20 cellular contexts compared by ENCODE assay signal in genomic region chr5:44660251-44660650, GRCh38.
"Had no signal": no experiment of that assay in that cellular context is flagged by ENCODE, and none has a peak within 500 bp of the region (broad histone marks: within the 10 kb centered on the region; RNA-seq: fewer than 3 reads in every experiment).

No MANE protein-coding gene starts in this region.

- H3K4me3 ChIP-seq: gastrocnemius medialis, heart right ventricle, neural progenitor cell, ovary, tibial artery, upper lobe of left lung, uterus had no signal

- H3K9ac ChIP-seq: neural progenitor cell had no signal

- ATAC-seq: effector memory CD8-positive, alpha-beta T cell; gastrocnemius medialis; heart right ventricle; left lobe of liver; natural killer cell treated with Interleukin-12 subunit alpha and Interleukin-12 subunit beta and Interleukin-15 and Interleukin-18, amount 100 ng/mL, for 72 hours; right cardiac atrium; stimulated activated effector memory CD8-positive, alpha-beta T cell treated with anti-CD3 and anti-CD28 coated beads, Interleukin-12 subunit alpha, Interleukin-12 subunit beta, amount 100 ng/mL, for 72 hours; stimulated activated naive CD8-positive, alpha-beta T cell treated with anti-CD3 and anti-CD28 coated beads, Interleukin-15, Interleukin-2, amounts not matched to agents 100 U/mL and 50 U/mL, for 24 hours had no signal

- H3K27ac ChIP-seq: gastrocnemius medialis, heart right ventricle, neural progenitor cell, ovary, tibial artery, upper lobe of left lung, uterus had no signal

- DNase-seq: effector memory CD8-positive, alpha-beta T cell; erythroblast; gastrocnemius medialis; heart right ventricle; hypothalamus; kidney glomerular epithelial cell; nucleus accumbens; ovary; right cardiac atrium; small intestine; stimulated activated CD4-positive, alpha-beta T cell treated with anti-CD3 and anti-CD28 coated beads, Interleukin-2, amount 100 ng/mL, for 48 hours; stimulated activated CD8-positive, alpha-beta memory T cell treated with anti-CD3 and anti-CD28 coated beads, Interleukin-4, amount 100 ng/mL, for 48 hours; stimulated activated naive CD8-positive, alpha-beta T cell treated with anti-CD3 and anti-CD28 coated beads, Interleukin-15, Interleukin-2, amounts not matched to agents 100 U/mL and 50 U/mL, for 24 hours; tibial artery; upper lobe of left lung; uterus had no signal

- H3K9me3 ChIP-seq: gastrocnemius medialis, ovary, uterus had no signal

- H3K36me3 ChIP-seq: gastrocnemius medialis, heart right ventricle, neural progenitor cell, ovary, tibial artery, upper lobe of left lung, uterus had no signal
